Comparison of ENCODE assay signal across 18 cellular contexts in the genomic region with DNA sequence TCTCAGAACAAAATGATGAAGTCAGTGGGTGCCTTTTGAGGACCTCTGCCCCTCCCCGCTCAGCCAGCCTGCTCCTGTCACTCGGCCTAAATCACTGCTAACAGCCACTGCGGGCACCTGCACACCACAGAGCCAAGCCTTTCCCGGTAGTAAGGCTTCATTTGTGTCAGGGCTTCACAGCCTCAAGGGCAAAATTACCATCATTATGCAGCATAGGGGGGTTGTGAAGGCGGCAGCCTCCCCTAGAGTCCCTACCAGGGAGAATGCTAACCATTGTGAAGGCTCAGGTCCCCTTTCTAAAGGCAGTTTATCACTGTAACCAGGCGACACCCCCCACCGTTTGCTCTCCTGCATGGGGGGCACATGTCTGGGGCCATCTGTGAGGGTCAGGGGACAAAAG.
"Had no signal": no experiment of that assay in that cellular context is flagged by ENCODE, and none has a peak within 500 bp of the region (broad histone marks: within the 10 kb centered on the region; RNA-seq: fewer than 3 reads in every experiment).

No MANE protein-coding gene starts in this region.

- H3K36me3 ChIP-seq: tibial artery had no signal

- H3K4me3 ChIP-seq: body of pancreas, dorsolateral prefrontal cortex, lung, tibial artery had no signal

- H3K27ac ChIP-seq: body of pancreas, dorsolateral prefrontal cortex, epithelial cell of prostate, tibial artery had no signal

- ATAC-seq: activated CD8-positive, alpha-beta memory T cell treated with anti-CD3 and anti-CD28 coated beads, Interleukin-2, amount 10 ng/mL, durations not matched to agents 7 days and 5 days; body of pancreas; left lobe of liver; natural killer cell; stimulated activated naive CD8-positive, alpha-beta T cell treated with anti-CD3 and anti-CD28 coated beads, Interleukin-15, Interleukin-2, amounts not matched to agents 100 U/mL and 50 U/mL, for 24 hours had no signal

- H3K9me3 ChIP-seq: body of pancreas, tibial artery had no signal

- H3K27me3 ChIP-seq: body of pancreas had no signal

- DNase-seq: activated CD4-positive, alpha-beta memory T cell treated with anti-CD3 and anti-CD28 coated beads, Interleukin-2, amount 10 ng/mL, durations not matched to agents 7 days and 5 days; activated CD4-positive, alpha-beta T cell treated with anti-CD3 and anti-CD28 coated beads for 48 hours; activated CD4-positive, CD25-positive, alpha-beta regulatory T cell; activated CD8-positive, alpha-beta memory T cell treated with anti-CD3 and anti-CD28 coated beads, Interleukin-2, amount 10 ng/mL, durations not matched to agents 7 days and 5 days; activated naive CD4-positive, alpha-beta T cell treated with Interleukin-2 at 50 U/mL for 16 hours; activated T-cell treated with anti-CD3 and anti-CD28 coated beads, Interleukin-2, amount 50 U/mL, for 1 hour; body of pancreas; dorsolateral prefrontal cortex; foreskin melanocyte; hypothalamus; natural killer cell; nucleus accumbens; stimulated activated CD8-positive, alpha-beta memory T cell treated with anti-CD3 and anti-CD28 coated beads, Interleukin-4, amount 100 ng/mL, for 48 hours; stimulated activated naive CD8-positive, alpha-beta T cell treated with anti-CD3 and anti-CD28 coated beads, Interleukin-15, Interleukin-2, amounts not matched to agents 100 U/mL and 50 U/mL, for 24 hours; tibial artery had no signal
